Comparison of ENCODE assay signal across 1 cellular context in the genomic region with DNA sequence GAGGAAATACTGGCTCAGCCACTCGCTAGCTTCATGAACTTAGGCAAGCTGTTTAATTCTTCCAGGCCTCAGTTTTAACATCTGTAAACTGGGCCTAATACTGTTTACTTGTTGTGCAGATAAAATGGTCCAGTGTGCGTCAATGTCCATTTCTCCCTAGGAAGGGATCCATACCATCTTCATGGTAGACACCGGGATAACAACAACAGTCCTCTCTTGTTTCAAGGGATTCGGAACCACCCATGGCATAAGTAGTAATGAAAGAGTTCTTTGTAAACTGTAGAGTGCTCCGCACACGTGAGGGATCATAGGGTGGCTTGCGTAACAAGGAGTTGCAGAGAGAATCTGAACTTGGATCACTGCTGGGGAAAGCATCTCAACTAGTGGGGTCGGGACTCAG.
A peak's percentile ranks its signal among the peaks of the same experiment; 100 is the strongest.
TF ChIP-seq lines count a peak whose summit lies in the region.

No MANE protein-coding gene starts in this region.

TF ChIP-seq in HepG2, 621 proteins besides CTCF, POLR2A, EP300 and RAD21 (continued from another document and continues in another):
- TF ChIP-seq, protein P1, sequence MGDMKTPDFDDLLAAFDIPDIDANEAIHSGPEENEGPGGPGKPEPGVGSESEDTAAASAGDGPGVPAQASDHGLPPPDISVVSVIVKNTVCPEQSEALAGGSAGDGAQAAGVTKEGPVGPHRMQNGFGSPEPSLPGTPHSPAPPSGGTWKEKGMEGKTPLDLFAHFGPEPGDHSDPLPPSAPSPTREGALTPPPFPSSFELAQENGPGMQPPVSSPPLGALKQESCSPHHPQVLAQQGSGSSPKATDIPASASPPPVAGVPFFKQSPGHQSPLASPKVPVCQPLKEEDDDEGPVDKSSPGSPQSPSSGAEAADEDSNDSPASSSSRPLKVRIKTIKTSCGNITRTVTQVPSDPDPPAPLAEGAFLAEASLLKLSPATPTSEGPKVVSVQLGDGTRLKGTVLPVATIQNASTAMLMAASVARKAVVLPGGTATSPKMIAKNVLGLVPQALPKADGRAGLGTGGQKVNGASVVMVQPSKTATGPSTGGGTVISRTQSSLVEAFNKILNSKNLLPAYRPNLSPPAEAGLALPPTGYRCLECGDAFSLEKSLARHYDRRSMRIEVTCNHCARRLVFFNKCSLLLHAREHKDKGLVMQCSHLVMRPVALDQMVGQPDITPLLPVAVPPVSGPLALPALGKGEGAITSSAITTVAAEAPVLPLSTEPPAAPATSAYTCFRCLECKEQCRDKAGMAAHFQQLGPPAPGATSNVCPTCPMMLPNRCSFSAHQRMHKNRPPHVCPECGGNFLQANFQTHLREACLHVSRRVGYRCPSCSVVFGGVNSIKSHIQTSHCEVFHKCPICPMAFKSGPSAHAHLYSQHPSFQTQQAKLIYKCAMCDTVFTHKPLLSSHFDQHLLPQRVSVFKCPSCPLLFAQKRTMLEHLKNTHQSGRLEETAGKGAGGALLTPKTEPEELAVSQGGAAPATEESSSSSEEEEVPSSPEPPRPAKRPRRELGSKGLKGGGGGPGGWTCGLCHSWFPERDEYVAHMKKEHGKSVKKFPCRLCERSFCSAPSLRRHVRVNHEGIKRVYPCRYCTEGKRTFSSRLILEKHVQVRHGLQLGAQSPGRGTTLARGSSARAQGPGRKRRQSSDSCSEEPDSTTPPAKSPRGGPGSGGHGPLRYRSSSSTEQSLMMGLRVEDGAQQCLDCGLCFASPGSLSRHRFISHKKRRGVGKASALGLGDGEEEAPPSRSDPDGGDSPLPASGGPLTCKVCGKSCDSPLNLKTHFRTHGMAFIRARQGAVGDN (CRISPR knock-in tag; IDR thresholded peaks at IDR 0.05), result no peak
- TF ChIP-seq EZH2 (conservative IDR thresholded peaks at IDR 0.05; ENCODE audit: low read depth, low read length) (no peak), STAT5B (CRISPR knock-in tag; IDR thresholded peaks at IDR 0.05) (no peak), PPARG (CRISPR knock-in tag; conservative IDR thresholded peaks at IDR 0.05) (no peak), ZNF766 (CRISPR knock-in tag; IDR thresholded peaks at IDR 0.05; ENCODE audit: borderline replicate concordance) (no peak), IKZF4 (CRISPR knock-in tag; IDR thresholded peaks at IDR 0.05; ENCODE audit: borderline replicate concordance, low read depth, not compliant biosample characterization) (no peak), MTF1 (CRISPR knock-in tag; IDR thresholded peaks at IDR 0.05) (no peak), HDAC1 (CRISPR knock-in tag; IDR thresholded peaks at IDR 0.05) (peak; percentile 42; the same call in 1 of the 2 replicates), ZNF703 (CRISPR knock-in tag; IDR thresholded peaks at IDR 0.05; ENCODE audit: borderline replicate concordance) (no peak), MTA1 (CRISPR knock-in tag; IDR thresholded peaks at IDR 0.05; ENCODE audit: borderline replicate concordance) (no peak), AGO2 (optimal IDR thresholded peaks at IDR 0.05; ENCODE audit: low read depth, low read length) (no peak), ZFP82 (CRISPR knock-in tag; IDR thresholded peaks at IDR 0.05; ENCODE audit: borderline replicate concordance) (no peak), CAMTA2 (CRISPR knock-in tag; IDR thresholded peaks at IDR 0.05; ENCODE audit: borderline replicate concordance) (no peak), ZNF225 (CRISPR knock-in tag; IDR thresholded peaks at IDR 0.05) (no peak), MAFG (CRISPR knock-in tag; IDR thresholded peaks at IDR 0.05) (no peak), HMG20B (CRISPR knock-in tag; conservative IDR thresholded peaks at IDR 0.05) (no peak), ZNF841 (CRISPR knock-in tag; IDR thresholded peaks at IDR 0.05; ENCODE audit: borderline replicate concordance) (no peak), RFX5 (IDR thresholded peaks at IDR 0.05; ENCODE audit: low read depth, low read length) (no peak), ZBTB1 (CRISPR knock-in tag; IDR thresholded peaks at IDR 0.05; ENCODE audit: borderline replicate concordance) (no peak), KLF11 (CRISPR knock-in tag; IDR thresholded peaks at IDR 0.05) (no peak), SATB2 (CRISPR knock-in tag; IDR thresholded peaks at IDR 0.05) (no peak), KLF15 (CRISPR knock-in tag; IDR thresholded peaks at IDR 0.05; ENCODE audit: borderline replicate concordance) (no peak), MYC (CRISPR knock-in tag; IDR thresholded peaks at IDR 0.05; ENCODE audit: borderline replicate concordance) (no peak), REPIN1 (CRISPR knock-in tag; IDR thresholded peaks at IDR 0.05; ENCODE audit: borderline replicate concordance, low read depth) (peak; percentile 20; the same call in 1 of the 2 replicates), NAIF1 (CRISPR knock-in tag; IDR thresholded peaks at IDR 0.05; ENCODE audit: borderline replicate concordance) (no peak), MXD4 (CRISPR knock-in tag; IDR thresholded peaks at IDR 0.05) (no peak), ZNF317 (CRISPR knock-in tag; IDR thresholded peaks at IDR 0.05) (no peak), RORA (CRISPR knock-in tag; IDR thresholded peaks at IDR 0.05) (no peak), ZNF616 (CRISPR knock-in tag; IDR thresholded peaks at IDR 0.05; ENCODE audit: low read depth) (no peak), CCDC6 (CRISPR knock-in tag; IDR thresholded peaks at IDR 0.05) (no peak), SMARCC2 (IDR thresholded peaks at IDR 0.05) (no peak)
- TF ChIP-seq, protein P2, sequence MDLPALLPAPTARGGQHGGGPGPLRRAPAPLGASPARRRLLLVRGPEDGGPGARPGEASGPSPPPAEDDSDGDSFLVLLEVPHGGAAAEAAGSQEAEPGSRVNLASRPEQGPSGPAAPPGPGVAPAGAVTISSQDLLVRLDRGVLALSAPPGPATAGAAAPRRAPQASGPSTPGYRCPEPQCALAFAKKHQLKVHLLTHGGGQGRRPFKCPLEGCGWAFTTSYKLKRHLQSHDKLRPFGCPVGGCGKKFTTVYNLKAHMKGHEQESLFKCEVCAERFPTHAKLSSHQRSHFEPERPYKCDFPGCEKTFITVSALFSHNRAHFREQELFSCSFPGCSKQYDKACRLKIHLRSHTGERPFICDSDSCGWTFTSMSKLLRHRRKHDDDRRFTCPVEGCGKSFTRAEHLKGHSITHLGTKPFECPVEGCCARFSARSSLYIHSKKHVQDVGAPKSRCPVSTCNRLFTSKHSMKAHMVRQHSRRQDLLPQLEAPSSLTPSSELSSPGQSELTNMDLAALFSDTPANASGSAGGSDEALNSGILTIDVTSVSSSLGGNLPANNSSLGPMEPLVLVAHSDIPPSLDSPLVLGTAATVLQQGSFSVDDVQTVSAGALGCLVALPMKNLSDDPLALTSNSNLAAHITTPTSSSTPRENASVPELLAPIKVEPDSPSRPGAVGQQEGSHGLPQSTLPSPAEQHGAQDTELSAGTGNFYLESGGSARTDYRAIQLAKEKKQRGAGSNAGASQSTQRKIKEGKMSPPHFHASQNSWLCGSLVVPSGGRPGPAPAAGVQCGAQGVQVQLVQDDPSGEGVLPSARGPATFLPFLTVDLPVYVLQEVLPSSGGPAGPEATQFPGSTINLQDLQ (CRISPR knock-in tag; IDR thresholded peaks at IDR 0.05), result 0 out of 2 replicates have a peak, but pooled peaks have one; percentile 25
- TF ChIP-seq, protein P3, sequence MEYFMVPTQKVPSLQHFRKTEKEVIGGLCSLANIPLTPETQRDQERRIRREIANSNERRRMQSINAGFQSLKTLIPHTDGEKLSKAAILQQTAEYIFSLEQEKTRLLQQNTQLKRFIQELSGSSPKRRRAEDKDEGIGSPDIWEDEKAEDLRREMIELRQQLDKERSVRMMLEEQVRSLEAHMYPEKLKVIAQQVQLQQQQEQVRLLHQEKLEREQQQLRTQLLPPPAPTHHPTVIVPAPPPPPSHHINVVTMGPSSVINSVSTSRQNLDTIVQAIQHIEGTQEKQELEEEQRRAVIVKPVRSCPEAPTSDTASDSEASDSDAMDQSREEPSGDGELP (IDR thresholded peaks at IDR 0.05; ENCODE audit: borderline replicate concordance, low read depth), result no peak
- TF ChIP-seq, protein P4, sequence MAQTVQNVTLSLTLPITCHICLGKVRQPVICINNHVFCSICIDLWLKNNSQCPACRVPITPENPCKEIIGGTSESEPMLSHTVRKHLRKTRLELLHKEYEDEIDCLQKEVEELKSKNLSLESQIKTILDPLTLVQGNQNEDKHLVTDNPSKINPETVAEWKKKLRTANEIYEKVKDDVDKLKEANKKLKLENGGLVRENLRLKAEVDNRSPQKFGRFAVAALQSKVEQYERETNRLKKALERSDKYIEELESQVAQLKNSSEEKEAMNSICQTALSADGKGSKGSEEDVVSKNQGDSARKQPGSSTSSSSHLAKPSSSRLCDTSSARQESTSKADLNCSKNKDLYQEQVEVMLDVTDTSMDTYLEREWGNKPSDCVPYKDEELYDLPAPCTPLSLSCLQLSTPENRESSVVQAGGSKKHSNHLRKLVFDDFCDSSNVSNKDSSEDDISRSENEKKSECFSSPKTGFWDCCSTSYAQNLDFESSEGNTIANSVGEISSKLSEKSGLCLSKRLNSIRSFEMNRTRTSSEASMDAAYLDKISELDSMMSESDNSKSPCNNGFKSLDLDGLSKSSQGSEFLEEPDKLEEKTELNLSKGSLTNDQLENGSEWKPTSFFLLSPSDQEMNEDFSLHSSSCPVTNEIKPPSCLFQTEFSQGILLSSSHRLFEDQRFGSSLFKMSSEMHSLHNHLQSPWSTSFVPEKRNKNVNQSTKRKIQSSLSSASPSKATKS (CRISPR knock-in tag; IDR thresholded peaks at IDR 0.05), result no peak
- TF ChIP-seq, protein P5, sequence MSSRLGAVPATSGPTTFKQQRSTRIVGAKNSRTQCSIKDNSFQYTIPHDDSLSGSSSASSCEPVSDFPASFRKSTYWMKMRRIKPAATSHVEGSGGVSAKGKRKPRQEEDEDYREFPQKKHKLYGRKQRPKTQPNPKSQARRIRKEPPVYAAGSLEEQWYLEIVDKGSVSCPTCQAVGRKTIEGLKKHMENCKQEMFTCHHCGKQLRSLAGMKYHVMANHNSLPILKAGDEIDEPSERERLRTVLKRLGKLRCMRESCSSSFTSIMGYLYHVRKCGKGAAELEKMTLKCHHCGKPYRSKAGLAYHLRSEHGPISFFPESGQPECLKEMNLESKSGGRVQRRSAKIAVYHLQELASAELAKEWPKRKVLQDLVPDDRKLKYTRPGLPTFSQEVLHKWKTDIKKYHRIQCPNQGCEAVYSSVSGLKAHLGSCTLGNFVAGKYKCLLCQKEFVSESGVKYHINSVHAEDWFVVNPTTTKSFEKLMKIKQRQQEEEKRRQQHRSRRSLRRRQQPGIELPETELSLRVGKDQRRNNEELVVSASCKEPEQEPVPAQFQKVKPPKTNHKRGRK (CRISPR knock-in tag; IDR thresholded peaks at IDR 0.05), result no peak
- TF ChIP-seq, protein P6, sequence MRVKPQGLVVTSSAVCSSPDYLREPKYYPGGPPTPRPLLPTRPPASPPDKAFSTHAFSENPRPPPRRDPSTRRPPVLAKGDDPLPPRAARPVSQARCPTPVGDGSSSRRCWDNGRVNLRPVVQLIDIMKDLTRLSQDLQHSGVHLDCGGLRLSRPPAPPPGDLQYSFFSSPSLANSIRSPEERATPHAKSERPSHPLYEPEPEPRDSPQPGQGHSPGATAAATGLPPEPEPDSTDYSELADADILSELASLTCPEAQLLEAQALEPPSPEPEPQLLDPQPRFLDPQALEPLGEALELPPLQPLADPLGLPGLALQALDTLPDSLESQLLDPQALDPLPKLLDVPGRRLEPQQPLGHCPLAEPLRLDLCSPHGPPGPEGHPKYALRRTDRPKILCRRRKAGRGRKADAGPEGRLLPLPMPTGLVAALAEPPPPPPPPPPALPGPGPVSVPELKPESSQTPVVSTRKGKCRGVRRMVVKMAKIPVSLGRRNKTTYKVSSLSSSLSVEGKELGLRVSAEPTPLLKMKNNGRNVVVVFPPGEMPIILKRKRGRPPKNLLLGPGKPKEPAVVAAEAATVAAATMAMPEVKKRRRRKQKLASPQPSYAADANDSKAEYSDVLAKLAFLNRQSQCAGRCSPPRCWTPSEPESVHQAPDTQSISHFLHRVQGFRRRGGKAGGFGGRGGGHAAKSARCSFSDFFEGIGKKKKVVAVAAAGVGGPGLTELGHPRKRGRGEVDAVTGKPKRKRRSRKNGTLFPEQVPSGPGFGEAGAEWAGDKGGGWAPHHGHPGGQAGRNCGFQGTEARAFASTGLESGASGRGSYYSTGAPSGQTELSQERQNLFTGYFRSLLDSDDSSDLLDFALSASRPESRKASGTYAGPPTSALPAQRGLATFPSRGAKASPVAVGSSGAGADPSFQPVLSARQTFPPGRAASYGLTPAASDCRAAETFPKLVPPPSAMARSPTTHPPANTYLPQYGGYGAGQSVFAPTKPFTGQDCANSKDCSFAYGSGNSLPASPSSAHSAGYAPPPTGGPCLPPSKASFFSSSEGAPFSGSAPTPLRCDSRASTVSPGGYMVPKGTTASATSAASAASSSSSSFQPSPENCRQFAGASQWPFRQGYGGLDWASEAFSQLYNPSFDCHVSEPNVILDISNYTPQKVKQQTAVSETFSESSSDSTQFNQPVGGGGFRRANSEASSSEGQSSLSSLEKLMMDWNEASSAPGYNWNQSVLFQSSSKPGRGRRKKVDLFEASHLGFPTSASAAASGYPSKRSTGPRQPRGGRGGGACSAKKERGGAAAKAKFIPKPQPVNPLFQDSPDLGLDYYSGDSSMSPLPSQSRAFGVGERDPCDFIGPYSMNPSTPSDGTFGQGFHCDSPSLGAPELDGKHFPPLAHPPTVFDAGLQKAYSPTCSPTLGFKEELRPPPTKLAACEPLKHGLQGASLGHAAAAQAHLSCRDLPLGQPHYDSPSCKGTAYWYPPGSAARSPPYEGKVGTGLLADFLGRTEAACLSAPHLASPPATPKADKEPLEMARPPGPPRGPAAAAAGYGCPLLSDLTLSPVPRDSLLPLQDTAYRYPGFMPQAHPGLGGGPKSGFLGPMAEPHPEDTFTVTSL (CRISPR knock-in tag; IDR thresholded peaks at IDR 0.05; ENCODE audit: borderline replicate concordance), result peak; percentile 33; the same call in 1 of the 2 replicates
- TF ChIP-seq, protein P7, sequence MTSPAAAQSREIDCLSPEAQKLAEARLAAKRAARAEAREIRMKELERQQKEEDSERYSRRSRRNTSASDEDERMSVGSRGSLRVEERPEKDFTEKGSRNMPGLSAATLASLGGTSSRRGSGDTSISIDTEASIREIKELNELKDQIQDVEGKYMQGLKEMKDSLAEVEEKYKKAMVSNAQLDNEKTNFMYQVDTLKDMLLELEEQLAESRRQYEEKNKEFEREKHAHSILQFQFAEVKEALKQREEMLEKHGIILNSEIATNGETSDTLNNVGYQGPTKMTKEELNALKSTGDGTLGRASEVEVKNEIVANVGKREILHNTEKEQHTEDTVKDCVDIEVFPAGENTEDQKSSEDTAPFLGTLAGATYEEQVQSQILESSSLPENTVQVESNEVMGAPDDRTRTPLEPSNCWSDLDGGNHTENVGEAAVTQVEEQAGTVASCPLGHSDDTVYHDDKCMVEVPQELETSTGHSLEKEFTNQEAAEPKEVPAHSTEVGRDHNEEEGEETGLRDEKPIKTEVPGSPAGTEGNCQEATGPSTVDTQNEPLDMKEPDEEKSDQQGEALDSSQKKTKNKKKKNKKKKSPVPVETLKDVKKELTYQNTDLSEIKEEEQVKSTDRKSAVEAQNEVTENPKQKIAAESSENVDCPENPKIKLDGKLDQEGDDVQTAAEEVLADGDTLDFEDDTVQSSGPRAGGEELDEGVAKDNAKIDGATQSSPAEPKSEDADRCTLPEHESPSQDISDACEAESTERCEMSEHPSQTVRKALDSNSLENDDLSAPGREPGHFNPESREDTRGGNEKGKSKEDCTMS (CRISPR knock-in tag; conservative IDR thresholded peaks at IDR 0.05), result no peak
- TF ChIP-seq, protein P8, sequence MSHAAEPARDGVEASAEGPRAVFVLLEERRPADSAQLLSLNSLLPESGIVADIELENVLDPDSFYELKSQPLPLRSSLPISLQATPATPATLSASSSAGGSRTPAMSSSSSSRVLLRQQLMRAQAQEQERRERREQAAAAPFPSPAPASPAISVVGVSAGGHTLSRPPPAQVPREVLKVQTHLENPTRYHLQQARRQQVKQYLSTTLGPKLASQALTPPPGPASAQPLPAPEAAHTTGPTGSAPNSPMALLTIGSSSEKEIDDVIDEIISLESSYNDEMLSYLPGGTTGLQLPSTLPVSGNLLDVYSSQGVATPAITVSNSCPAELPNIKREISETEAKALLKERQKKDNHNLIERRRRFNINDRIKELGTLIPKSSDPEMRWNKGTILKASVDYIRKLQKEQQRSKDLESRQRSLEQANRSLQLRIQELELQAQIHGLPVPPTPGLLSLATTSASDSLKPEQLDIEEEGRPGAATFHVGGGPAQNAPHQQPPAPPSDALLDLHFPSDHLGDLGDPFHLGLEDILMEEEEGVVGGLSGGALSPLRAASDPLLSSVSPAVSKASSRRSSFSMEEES (CRISPR knock-in tag; IDR thresholded peaks at IDR 0.05), result peak; percentile 93
